Comparison of ENCODE assay signal across 9 cellular contexts in the genomic region with DNA sequence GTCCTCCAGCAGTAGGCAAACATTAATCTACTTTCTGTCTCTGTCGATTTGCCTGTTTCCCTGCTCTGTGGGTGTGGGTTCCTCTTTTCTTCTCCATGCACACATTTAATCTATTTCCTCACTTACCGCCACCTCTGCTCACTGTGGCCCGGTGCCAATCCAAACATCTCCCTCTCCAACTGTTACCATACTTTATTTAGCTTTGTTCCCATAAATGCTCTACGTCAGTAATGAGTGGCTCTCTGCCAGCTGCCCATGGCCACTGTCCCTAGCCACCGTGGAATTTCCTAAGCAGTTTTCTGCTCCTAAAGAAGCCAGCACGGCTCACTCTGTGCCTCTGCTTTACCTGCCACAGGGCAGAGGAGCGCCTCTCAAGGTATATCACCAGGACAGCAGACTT. TPM values are rescaled to one million over a fixed set of nuclear protein-coding genes. Genes with fewer than 3 reads are reported as not detected.
DNase-seq lines count a peak whose midpoint lies in the region; ATAC-seq and TF ChIP-seq lines count a peak whose summit lies in the region.
"Had no signal": no experiment of that assay in that cellular context is flagged by ENCODE, and none has a peak within 500 bp of the region (broad histone marks: within the 10 kb centered on the region; RNA-seq: fewer than 3 reads in every experiment).

No MANE protein-coding gene starts in this region.

- in situ Hi-C loops in gastrocnemius medialis (cut with MboI; ENCODE audit: low sequenced_read_pairs in 4 of 4), result no loop called here

- ATAC-seq in GM19452 (IDR thresholded peaks at IDR 0.05; ENCODE audit: unreplicated experiment), result peak; percentile 63
- peak; percentile 87 for ATAC-seq in gastroesophageal sphincter
- ATAC-seq in gastrocnemius medialis, result peak; percentile 37 to 59
- no peak for ATAC-seq in HG03175 (IDR thresholded peaks at IDR 0.05; ENCODE audit: unreplicated experiment)
- no peak for ATAC-seq in HG03439 (IDR thresholded peaks at IDR 0.05; ENCODE audit: unreplicated experiment)

- H3K9me3 ChIP-seq in gastroesophageal sphincter (no peaks in the 10 kb centered on the region), gastrocnemius medialis (no peaks in the 10 kb centered on the region), endodermal cell (ENCODE audit: control insufficient read depth, low read length) (no peaks in the 10 kb centered on the region)

- H3K27ac ChIP-seq in gastroesophageal sphincter (peak overlapping the region in 3 of 4 donors; percentile 49 to 75 (median 67)), gastrocnemius medialis (peak overlapping the region in 3 of 4 donors; percentile 15 to 36 (median 35)), endodermal cell (ENCODE audit: low read depth, low read length) (no peak overlapping the region)

- no peak overlapping the region for H3K9ac ChIP-seq in endodermal cell (ENCODE audit: extremely low read depth, low read length, poor library complexity, severe bottlenecking)

- 2 to 18% methylated on average over 4 to 7 of the region's 7 CpGs for WGBS in gastroesophageal sphincter (ENCODE audit: low coverage in 1 of 2), 2 donors
- 89 to 92% methylated on average over 6 to 7 of the region's 7 CpGs for WGBS in endodermal cell (ENCODE audit: insufficient coverage in 1 of 2, insufficient read length in 1 of 2), 2 experiments

- no peaks in the 10 kb centered on the region for H3K36me3 Mint-ChIP-seq in endodermal cell (ENCODE audit: low read depth)

- no peak for TF ChIP-seq EP300 in gastroesophageal sphincter (IDR thresholded peaks at IDR 0.05)

- H3K27me3 ChIP-seq in gastroesophageal sphincter, result no peaks in the 10 kb centered on the region
- no peaks in the 10 kb centered on the region for H3K27me3 ChIP-seq in gastrocnemius medialis
- no peaks in the 10 kb centered on the region for H3K27me3 ChIP-seq in endodermal cell (ENCODE audit: control insufficient read depth, insufficient read depth, low read length, poor library complexity, severe bottlenecking)

- H3K36me3 ChIP-seq in gastroesophageal sphincter (no peaks in the 10 kb centered on the region), gastrocnemius medialis (no peaks in the 10 kb centered on the region), endodermal cell (ENCODE audit: control insufficient read depth, insufficient read depth, low read length) (no peaks in the 10 kb centered on the region)

- H3K4me1 Mint-ChIP-seq in endodermal cell, result no peaks in the 10 kb centered on the region

- intact Hi-C loops in gastrocnemius medialis (cut with DNase I; ENCODE audit: low total_unique reads), result no loop called here

- H3K27me3 Mint-ChIP-seq in endodermal cell (ENCODE audit: insufficient read depth), result no peaks in the 10 kb centered on the region

- DNase-seq in NB4 (ENCODE audit: low read depth), result peak; percentile 90
- DNase-seq in SIG-M5 treated with dmso at 0.1 percent for 504 hours (lab: John Stamatoyannopoulos, UW; ENCODE audit: unreplicated experiment), result peak; percentile 97
- DNase-seq in gastrocnemius medialis, result peak; percentile 35 to 53
- DNase-seq in endodermal cell, result no peak

- no peak overlapping the region for H3K4me3 ChIP-seq in NB4 (ENCODE audit: low read depth, low read length)
- peak overlapping the region in 1 of 2 donors; percentile 3 for H3K4me3 ChIP-seq in gastroesophageal sphincter
- peak overlapping the region in 2 of 4 donors; percentile 3 to 18 for H3K4me3 ChIP-seq in gastrocnemius medialis
- no peak overlapping the region for H3K4me3 ChIP-seq in endodermal cell (ENCODE audit: low read length)

- H3K27ac Mint-ChIP-seq in endodermal cell, result no peak overlapping the region
- H3K27ac Mint-ChIP-seq: T-helper 1 cell treated with Interleukin-12 subunit alpha and Interleukin-12 subunit beta and Interleukin-4 antibody, amounts not matched to agents 30 μg/mL and 1 μg/mL, for 36 hours had no signal

- H3K4me1 ChIP-seq in gastroesophageal sphincter (peaks cover 0 to 21% (median 0%) of the 10 kb centered on the region in 3 donors), gastrocnemius medialis (peaks cover 9 to 10% of the 10 kb centered on the region in 2 donors), endodermal cell (ENCODE audit: control insufficient read depth, insufficient read depth, low read length) (no peaks in the 10 kb centered on the region)

- TF ChIP-seq CTCF in NB4 (IDR thresholded peaks at IDR 0.05; ENCODE audit: low read depth, low read length) (no peak), gastroesophageal sphincter (IDR thresholded peaks at IDR 0.05) (no peak), gastrocnemius medialis (IDR thresholded peaks at IDR 0.05 in 4 of 5, conservative IDR thresholded peaks at IDR 0.05 in 1 of 5) (no peak), endodermal cell (conservative IDR thresholded peaks at IDR 0.05) (no peak)

- H3K4me3 Mint-ChIP-seq in endodermal cell, result no peak overlapping the region
- H3K4me3 Mint-ChIP-seq: T-helper 1 cell treated with Interleukin-12 subunit alpha and Interleukin-12 subunit beta and Interleukin-4 antibody, amounts not matched to agents 30 μg/mL and 1 μg/mL, for 36 hours had no signal

- H3K9me3 Mint-ChIP-seq in endodermal cell, result peaks cover 1% of the 10 kb centered on the region
- H3K9me3 Mint-ChIP-seq: T-helper 1 cell treated with Interleukin-12 subunit alpha and Interleukin-12 subunit beta and Interleukin-4 antibody, amounts not matched to agents 30 μg/mL and 1 μg/mL, for 36 hours had no signal

- no peak for TF ChIP-seq POLR2A in NB4 (IDR thresholded peaks at IDR 0.05; ENCODE audit: extremely low read depth, insufficient read length)
- no peak for TF ChIP-seq POLR2A in gastroesophageal sphincter (IDR thresholded peaks at IDR 0.05)
- no peak for TF ChIP-seq POLR2A in gastrocnemius medialis (IDR thresholded peaks at IDR 0.05)

RNA-seq across cellular contexts. Expression of a gene that starts 19.5 kb away (rescaled TPM):
- total RNA-seq in gastroesophageal sphincter, result 100 to 1,000 TPM; 144 to 277 (median 203) TPM
- 10 to 100 TPM; 34.9 to 77.8 (median 46.1) TPM for total RNA-seq in gastrocnemius medialis
- total RNA-seq in endodermal cell, result 10 to 100 TPM; 89.4 to 90.7 TPM
- polyA plus RNA-seq in endodermal cell (2013, experiment 1 of 2), result 68.2 TPM
- polyA plus RNA-seq in endodermal cell (2013, experiment 2 of 2), result 64.9 TPM

Comparison
In these comparisons a context has a peak if more than half of its experiments do, and no peak if none do; other contexts are left out.
1. ATAC-seq: peak in GM19452 (single experiment), gastroesophageal sphincter (single experiment) and gastrocnemius medialis (2 of 2); none in HG03175 (single experiment) and HG03439 (single experiment).